ENCODE assay signal across 17 cellular contexts in the genomic region with DNA sequence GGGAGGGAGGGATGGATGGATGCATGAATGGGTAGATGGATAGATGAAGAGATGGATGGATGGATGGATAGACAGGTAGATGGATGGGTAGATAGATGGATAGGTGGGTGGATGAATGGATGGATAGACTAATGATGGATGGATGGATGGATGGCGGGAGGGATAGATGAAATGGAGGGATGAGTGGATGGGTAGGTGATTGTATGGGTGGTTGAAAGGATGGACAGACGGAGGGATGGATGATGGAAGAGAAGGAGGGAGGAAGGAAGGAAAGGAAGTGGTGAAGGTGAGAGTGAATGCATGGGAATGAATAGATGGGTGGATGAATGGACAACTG. TPM values are rescaled to one million over a fixed set of nuclear protein-coding genes. Genes with fewer than 3 reads are reported as not detected.
"Had no signal": no experiment of that assay in that cellular context is flagged by ENCODE, and none has a peak within 500 bp of the region (broad histone marks: within the 10 kb centered on the region; RNA-seq: fewer than 3 reads in every experiment).

No MANE protein-coding gene starts in this region.

- H3K4me1 ChIP-seq: breast epithelium, upper lobe of right lung had no signal

- H3K4me3 Mint-ChIP-seq: activated CD4-positive, alpha-beta memory T cell treated with anti-CD3 and anti-CD28 coated beads, Interleukin-2, amount 10 ng/mL, durations not matched to agents 7 days and 5 days; stimulated activated naive CD8-positive, alpha-beta T cell treated with anti-CD3 and anti-CD28 coated beads, Interleukin-15, amount 100 ng/mL, for 72 hours; T-helper 1 cell treated with Interleukin-12 subunit alpha and Interleukin-12 subunit beta and Interleukin-4 antibody, amounts not matched to agents 30 μg/mL and 1 μg/mL, for 36 hours had no signal

- ATAC-seq: left lobe of liver, SK-N-SH treated with all-trans-retinoic acid at 6 μM for 48 hours had no signal

- H3K9me3 ChIP-seq: breast epithelium, esophagus muscularis mucosa, ovary, testis, upper lobe of right lung had no signal

- H3K27me3 Mint-ChIP-seq: stimulated activated naive CD8-positive, alpha-beta T cell treated with anti-CD3 and anti-CD28 coated beads, Interleukin-15, amount 100 ng/mL, for 72 hours had no signal

- H3K27ac ChIP-seq: dorsolateral prefrontal cortex, esophagus muscularis mucosa, ovary, testis, upper lobe of right lung had no signal

- H3K4me3 ChIP-seq: breast epithelium, dorsolateral prefrontal cortex, esophagus muscularis mucosa, ovary, testis, upper lobe of right lung had no signal

- DNase-seq: activated CD4-positive, alpha-beta memory T cell treated with anti-CD3 and anti-CD28 coated beads, Interleukin-2, amount 10 ng/mL, durations not matched to agents 7 days and 5 days; activated CD8-positive, alpha-beta memory T cell treated with anti-CD3 and anti-CD28 coated beads, Interleukin-2, amount 50 U/mL, for 48 hours; dorsolateral prefrontal cortex; foreskin fibroblast; stimulated activated CD4-positive, alpha-beta T cell treated with anti-CD3 and anti-CD28 coated beads, Interleukin-4, amount 100 ng/mL, for 24 hours; testis had no signal

- H3K27ac Mint-ChIP-seq: activated CD4-positive, alpha-beta memory T cell treated with anti-CD3 and anti-CD28 coated beads, Interleukin-2, amount 10 ng/mL, durations not matched to agents 7 days and 5 days; T-helper 1 cell treated with Interleukin-12 subunit alpha and Interleukin-12 subunit beta and Interleukin-4 antibody, amounts not matched to agents 30 μg/mL and 1 μg/mL, for 36 hours had no signal

- H3K9me3 Mint-ChIP-seq: T-helper 1 cell treated with Interleukin-12 subunit alpha and Interleukin-12 subunit beta and Interleukin-4 antibody, amounts not matched to agents 30 μg/mL and 1 μg/mL, for 36 hours had no signal

- H3K27me3 ChIP-seq: breast epithelium, dorsolateral prefrontal cortex, ovary, testis, upper lobe of right lung had no signal

- H3K36me3 ChIP-seq: breast epithelium, esophagus muscularis mucosa, ovary, upper lobe of right lung had no signal

RNA-seq across cellular contexts. Expression of gene TNNT3, which starts 3.7 kb away (rescaled TPM):
- total RNA-seq: left lobe of liver had no signal
- polyA plus RNA-seq: neural cell had no signal

RNA-seq across cellular contexts. Expression of gene PRR33, which starts 24.1 kb away (rescaled TPM):
- total RNA-seq: aorta, breast epithelium, dorsolateral prefrontal cortex, esophagus muscularis mucosa, left lobe of liver, mucosa of gallbladder, ovary, upper lobe of right lung had no signal
- polyA plus RNA-seq: aorta, neural cell had no signal
